16 cellular contexts compared by ENCODE assay signal in the genomic region with DNA sequence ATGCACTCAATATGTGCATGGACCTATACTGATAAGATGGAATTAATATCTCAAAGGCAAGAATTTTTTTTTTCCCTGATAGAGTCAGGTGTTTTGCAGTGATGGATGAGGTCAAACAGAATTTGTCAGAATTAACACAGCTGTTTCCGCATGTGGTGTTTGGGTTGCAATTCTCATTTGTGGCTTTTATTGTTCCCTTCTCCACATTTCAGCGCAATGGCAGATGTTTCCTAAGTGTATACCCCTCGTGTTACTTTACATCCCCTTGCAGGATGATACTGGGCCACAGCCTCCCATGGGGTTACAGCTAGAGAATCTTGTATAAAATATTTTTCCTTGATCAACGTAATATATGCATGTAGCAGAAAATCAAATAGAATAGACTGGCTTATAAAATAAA.
"Had no signal": no experiment of that assay in that cellular context is flagged by ENCODE, and none has a peak within 500 bp of the region (broad histone marks: within the 10 kb centered on the region; RNA-seq: fewer than 3 reads in every experiment).

No MANE protein-coding gene starts in this region.

- H3K9ac ChIP-seq: neural progenitor cell had no signal

- H2AFZ ChIP-seq: neural progenitor cell had no signal

- H3K4me3 ChIP-seq: heart right ventricle, neural progenitor cell, transverse colon, vagina had no signal

- H3K4me2 ChIP-seq: neural progenitor cell had no signal

- H3K27me3 ChIP-seq: neural progenitor cell, transverse colon, vagina had no signal

- ATAC-seq: effector memory CD8-positive, alpha-beta T cell; heart right ventricle; left colon; sciatic nerve; stimulated activated naive CD8-positive, alpha-beta T cell treated with anti-CD3 and anti-CD28 coated beads, Interleukin-15, Interleukin-2, amounts not matched to agents 100 U/mL and 50 U/mL, for 24 hours had no signal

- H3K4me1 ChIP-seq: heart right ventricle, neural progenitor cell, transverse colon, vagina had no signal

- DNase-seq: activated CD4-positive, alpha-beta T cell treated with anti-CD3 and anti-CD28 coated beads, Interleukin-2, amount 10 ng/mL, durations not matched to agents 7 days and 5 days; activated CD4-positive, CD25-positive, alpha-beta regulatory T cell; activated CD8-positive, alpha-beta memory T cell treated with anti-CD3 and anti-CD28 coated beads for 24 hours; activated naive CD4-positive, alpha-beta T cell treated with Interleukin-2 at 50 U/mL for 16 hours; aorta; cortex of kidney; effector memory CD8-positive, alpha-beta T cell; foreskin melanocyte; heart right ventricle; left colon; mammary epithelial cell; stimulated activated naive CD8-positive, alpha-beta T cell treated with anti-CD3 and anti-CD28 coated beads, Interleukin-15, Interleukin-2, amounts not matched to agents 100 U/mL and 50 U/mL, for 24 hours; transverse colon had no signal

- H3K9me3 ChIP-seq: heart right ventricle, transverse colon, vagina had no signal

- H3K36me3 ChIP-seq: heart right ventricle, neural progenitor cell, transverse colon, vagina had no signal
